In the genomic region with DNA sequence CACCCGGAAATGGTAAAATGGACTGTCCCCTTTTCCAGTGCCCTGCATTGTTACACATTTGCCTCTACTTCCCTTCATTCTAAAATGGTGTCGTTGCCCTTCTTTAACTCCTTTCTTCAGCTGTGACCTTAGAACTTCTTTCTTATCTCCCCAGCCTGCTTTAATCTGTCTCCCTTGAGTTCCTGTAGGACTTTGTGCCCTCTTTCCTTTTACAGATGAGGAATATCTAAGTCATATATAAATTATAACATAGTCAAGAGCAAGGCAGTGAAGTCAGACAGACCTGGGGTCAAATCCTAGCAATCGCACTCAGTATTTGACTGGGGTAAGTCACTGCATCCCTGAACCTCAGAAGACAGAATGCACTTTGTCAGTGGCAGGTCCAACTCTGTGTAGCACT, we compare ENCODE assay signal across 18 cellular contexts.
"Had no signal": no experiment of that assay in that cellular context is flagged by ENCODE, and none has a peak within 500 bp of the region (broad histone marks: within the 10 kb centered on the region; RNA-seq: fewer than 3 reads in every experiment).

No MANE protein-coding gene starts in this region.

- H3K27ac Mint-ChIP-seq: nephron, type B pancreatic cell had no signal

- H3K79me2 ChIP-seq: parathyroid adenoma had no signal

- H3K27ac ChIP-seq: esophagus squamous epithelium, parathyroid adenoma, psoas muscle, right lobe of liver, spleen, uterus had no signal

- H3K27me3 ChIP-seq: esophagus squamous epithelium, right lobe of liver, spleen, uterus had no signal

- H2AFZ ChIP-seq: parathyroid adenoma had no signal

- H3K9me3 ChIP-seq: esophagus squamous epithelium, psoas muscle, right lobe of liver, spleen, uterus had no signal

- H3K4me3 ChIP-seq: esophagus squamous epithelium, psoas muscle, right lobe of liver, spleen, uterus had no signal

- ATAC-seq: effector memory CD8-positive, alpha-beta T cell; psoas muscle; right lobe of liver had no signal

- H3K9me3 Mint-ChIP-seq: effector memory CD8-positive, alpha-beta T cell; type B pancreatic cell had no signal

- H3K4me1 ChIP-seq: esophagus squamous epithelium, parathyroid adenoma, psoas muscle, right lobe of liver, spleen, uterus had no signal

- H3K4me3 Mint-ChIP-seq: effector memory CD8-positive, alpha-beta T cell; nephron; type B pancreatic cell had no signal

- H3K36me3 ChIP-seq: uterus had no signal

- H3K4me1 Mint-ChIP-seq: nephron had no signal

- H3K27me3 Mint-ChIP-seq: effector memory CD8-positive, alpha-beta T cell; type B pancreatic cell had no signal

- DNase-seq: effector memory CD8-positive, alpha-beta T cell; esophagus squamous epithelium; foreskin fibroblast; head of caudate nucleus; hippocampal formation; mammary epithelial cell; psoas muscle; retina; spleen; stimulated activated CD4-positive, alpha-beta T cell treated with anti-CD3 and anti-CD28 coated beads, Interleukin-15, amount 100 ng/mL, for 24 hours; stimulated activated CD4-positive, alpha-beta T cell treated with anti-CD3 and anti-CD28 coated beads, Interleukin-1b, Interleukin-23, amount 100 ng/mL, for 48 hours; stimulated activated CD4-positive, alpha-beta T cell treated with anti-CD3 and anti-CD28 coated beads, Interleukin-4, amount 100 ng/mL, for 24 hours; stimulated activated naive CD4-positive, alpha-beta T cell; uterus had no signal

- H3K9ac ChIP-seq: parathyroid adenoma had no signal
